ENCODE assay signal across 10 cellular contexts in genomic region chr5:176540956-176541337, GRCh38. TPM values are rescaled to one million over a fixed set of nuclear protein-coding genes. Genes with fewer than 3 reads are reported as not detected.
DNase-seq lines count a peak whose midpoint lies in the region; ATAC-seq and TF ChIP-seq lines count a peak whose summit lies in the region.
"Had no signal": no experiment of that assay in that cellular context is flagged by ENCODE, and none has a peak within 500 bp of the region (broad histone marks: within the 10 kb centered on the region; RNA-seq: fewer than 3 reads in every experiment).

No MANE protein-coding gene starts in this region.

- TF ChIP-seq CTCF in lower lobe of right lung (IDR thresholded peaks at IDR 0.05): no peak
- no peak for TF ChIP-seq CTCF in upper lobe of left lung (IDR thresholded peaks at IDR 0.05)
- TF ChIP-seq CTCF in PC-9 (conservative IDR thresholded peaks at IDR 0.05): no peak

- POLR2A ChIA-PET in PC-9 (lab: Charles Lee; ENCODE audit: unreplicated experiment): no interaction called here

- no peak for DNase-seq in activated naive CD4-positive, alpha-beta T cell (lab: John Stamatoyannopoulos, UW)
- DNase-seq in lower lobe of right lung (no peak), upper lobe of left lung (no peak), HUDEP-2 (lab: John Stamatoyannopoulos, UW; ENCODE audit: unreplicated experiment in 76 of 76) (no peak), PC-9 (no peak)
- DNase-seq: NCI-H1436 treated with DMSO at 0.1 percent for 48 hours had no signal

- no peak overlapping the region for H2AFZ ChIP-seq in PC-9

- H3K79me2 ChIP-seq in PC-9 (ENCODE audit: low read depth): peaks cover 22% of the 10 kb centered on the region

- no TSS peak for BruUV-seq in PC-9 (replicated peaks; lab: Mats Ljungman, UMichigan)

- CTCF ChIA-PET in PC-9 (lab: Charles Lee): no interaction called here

- H3K27ac ChIP-seq in lower lobe of right lung (peak overlapping the region; percentile 79), upper lobe of left lung (peak overlapping the region in 3 of 4 donors; percentile 84 to 92 (median 89)), PC-9 (no peak overlapping the region)

- peak overlapping the region; percentile 57 for H3K27ac Mint-ChIP-seq in activated naive CD4-positive, alpha-beta T cell treated with anti-CD3 and anti-CD28 coated beads, Interleukin-2, amount 50 U/mL, for 24 hours
- peak overlapping the region; percentile 98 for H3K27ac Mint-ChIP-seq in activated naive CD8-positive, alpha-beta T cell

- H3K9me3 Mint-ChIP-seq in activated naive CD4-positive, alpha-beta T cell treated with anti-CD3 and anti-CD28 coated beads, Interleukin-2, amount 50 U/mL, for 24 hours: no peaks in the 10 kb centered on the region
- H3K9me3 Mint-ChIP-seq in activated naive CD8-positive, alpha-beta T cell (ENCODE audit: low read depth): no peaks in the 10 kb centered on the region

- intact Hi-C loops in lower lobe of right lung (cut with DNase I) (no loop called here), PC-9 (cut with micrococcal nuclease; ENCODE audit: unreplicated experiment) (no loop called here)

- no peak for TF ChIP-seq EP300 in upper lobe of left lung (IDR thresholded peaks at IDR 0.05)

- H3K9me2 ChIP-seq in PC-9 (ENCODE audit: insufficient read depth): no peaks in the 10 kb centered on the region

- no peaks in the 10 kb centered on the region for H3K27me3 Mint-ChIP-seq in activated naive CD4-positive, alpha-beta T cell treated with anti-CD3 and anti-CD28 coated beads, Interleukin-2, amount 50 U/mL, for 24 hours
- no peaks in the 10 kb centered on the region for H3K27me3 Mint-ChIP-seq in activated naive CD8-positive, alpha-beta T cell

- H3K27me3 ChIP-seq in lower lobe of right lung (ENCODE audit: low read depth) (no peaks in the 10 kb centered on the region), upper lobe of left lung (no peaks in the 10 kb centered on the region), PC-9 (ENCODE audit: insufficient read depth, low read depth) (no peaks in the 10 kb centered on the region)

- no peak for TF ChIP-seq POLR2A in upper lobe of left lung (IDR thresholded peaks at IDR 0.05)

- no peak overlapping the region for H3K4me2 ChIP-seq in PC-9

- H3K36me3 Mint-ChIP-seq in activated naive CD4-positive, alpha-beta T cell treated with anti-CD3 and anti-CD28 coated beads, Interleukin-2, amount 50 U/mL, for 24 hours: no peaks in the 10 kb centered on the region
- no peaks in the 10 kb centered on the region for H3K36me3 Mint-ChIP-seq in activated naive CD8-positive, alpha-beta T cell

- H3K4me3 ChIP-seq in lower lobe of right lung (peak overlapping the region; percentile 72), upper lobe of left lung (no peak overlapping the region), PC-9 (no peak overlapping the region)

- H3K36me3 ChIP-seq in lower lobe of right lung: no peaks in the 10 kb centered on the region
- H3K36me3 ChIP-seq in upper lobe of left lung: no peaks in the 10 kb centered on the region
- no peaks in the 10 kb centered on the region for H3K36me3 ChIP-seq in PC-9 (ENCODE audit: low read depth)

- peaks cover 68% of the 10 kb centered on the region for H3K4me1 Mint-ChIP-seq in activated naive CD4-positive, alpha-beta T cell treated with anti-CD3 and anti-CD28 coated beads, Interleukin-2, amount 50 U/mL, for 24 hours
- H3K4me1 Mint-ChIP-seq in activated naive CD8-positive, alpha-beta T cell (ENCODE audit: low read depth): peaks cover 68% of the 10 kb centered on the region

- 80 to 84% methylated on average over 7 to 8 of the region's 8 CpGs for WGBS in upper lobe of left lung, 2 donors

- H3K4me3 Mint-ChIP-seq in activated naive CD4-positive, alpha-beta T cell treated with anti-CD3 and anti-CD28 coated beads, Interleukin-2, amount 50 U/mL, for 24 hours: peak overlapping the region; percentile 82
- H3K4me3 Mint-ChIP-seq in activated naive CD8-positive, alpha-beta T cell: peak overlapping the region; percentile 89

- H4K20me1 ChIP-seq in PC-9 (ENCODE audit: insufficient read depth): no peaks in the 10 kb centered on the region

- H3F3A ChIP-seq in PC-9 (ENCODE audit: insufficient read depth, low read depth): peaks cover 45% of the 10 kb centered on the region

- H3K4me1 ChIP-seq in lower lobe of right lung (peaks cover 51% of the 10 kb centered on the region), upper lobe of left lung (peaks cover 25 to 66% (median 48%) of the 10 kb centered on the region in 4 donors), PC-9 (replicated peaks; ENCODE audit: insufficient read depth) (peaks cover 40% of the 10 kb centered on the region)

- no peak for ATAC-seq in lower lobe of right lung
- ATAC-seq in upper lobe of left lung (ENCODE audit: low FRiP score in 2 of 2): no peak
- no peak for ATAC-seq in GM21515 (IDR thresholded peaks at IDR 0.05; ENCODE audit: unreplicated experiment)
- ATAC-seq: right cardiac atrium had no signal

- H3K9me3 ChIP-seq in lower lobe of right lung (no peaks in the 10 kb centered on the region), upper lobe of left lung (no peaks in the 10 kb centered on the region), PC-9 (ENCODE audit: insufficient read depth, low read depth) (no peaks in the 10 kb centered on the region)

RNA-seq across cellular contexts. Expression of gene RNF44, which starts 3.7 kb away (rescaled TPM):
- total RNA-seq in lower lobe of right lung: 55.1 TPM
- total RNA-seq in upper lobe of left lung: 10 to 100 TPM; 13.4 to 76.5 (median 51.7) TPM
- total RNA-seq in PC-9 (2021): 87.4 and 94.2 TPM in 2 replicates

RNA-seq across cellular contexts. Expression of gene CDHR2, which starts 8.2 kb away (rescaled TPM):
- total RNA-seq in lower lobe of right lung (0.62 TPM), upper lobe of left lung (under 1 TPM in 2 of 6 donors, not detected in 4; 0.30 to 0.34 TPM), PC-9 (2021) (not detected in 2 replicates)
